6 cellular contexts compared by ENCODE assay signal in the genomic region with DNA sequence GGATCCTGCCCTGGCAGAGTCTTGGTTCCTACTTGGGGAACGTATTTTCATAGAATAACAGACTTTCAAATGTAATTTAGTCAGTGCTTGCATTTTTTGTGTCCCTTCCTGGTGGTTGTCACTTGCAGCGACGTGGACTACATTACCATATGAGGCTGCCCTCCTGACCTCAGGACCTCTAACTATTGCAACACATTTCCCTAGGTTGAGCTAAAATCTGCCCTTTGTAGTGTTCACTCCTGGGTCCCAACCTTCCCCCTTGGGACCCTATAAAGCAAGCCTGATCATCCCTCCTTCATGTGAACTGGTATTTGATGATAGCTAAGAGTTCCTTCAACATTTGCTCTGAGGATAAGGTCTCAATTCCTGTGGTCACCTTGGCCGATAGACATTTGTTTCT.
"Had no signal": no experiment of that assay in that cellular context is flagged by ENCODE, and none has a peak within 500 bp of the region (broad histone marks: within the 10 kb centered on the region; RNA-seq: fewer than 3 reads in every experiment).

No MANE protein-coding gene starts in this region.

- H3K9me3 Mint-ChIP-seq: GM23338, H9, IgD-negative memory B cell had no signal

- DNase-seq: H9, HCEC 1CT, KG1 had no signal

- H2AFZ ChIP-seq: GM23338 had no signal

- H3K27ac ChIP-seq: HL-60 had no signal

- H3K4me2 ChIP-seq: GM23338 had no signal

- H3K36me3 Mint-ChIP-seq: IgD-negative memory B cell had no signal

- H3K4me3 ChIP-seq: GM23338 had no signal

- H3K4me3 Mint-ChIP-seq: GM23338, H9, IgD-negative memory B cell had no signal

- H3K27ac Mint-ChIP-seq: GM23338, H9, IgD-negative memory B cell had no signal

- H3K4me1 Mint-ChIP-seq: IgD-negative memory B cell had no signal

- ATAC-seq: GM23338 had no signal
